1 cellular context compared by ENCODE assay signal in genomic region chr1:94925561-94926364, GRCh38.
TF ChIP-seq lines count a peak whose summit lies in the region.

No MANE protein-coding gene starts in this region.

TF ChIP-seq in HEK293, 187 proteins besides CTCF, POLR2A, EP300 and RAD21 (continued from another document and continues in another):
- TF ChIP-seq KLF10 (tag by site-specific recombination; IDR thresholded peaks at IDR 0.05) (no peak; the same call in 1 of the 2 replicates), ZNF133 (tag by site-specific recombination; IDR thresholded peaks at IDR 0.05) (no peak), ZNF292 (tag by site-specific recombination; IDR thresholded peaks at IDR 0.05; ENCODE audit: borderline replicate concordance, low read depth) (no peak), ZNF16 (tag by site-specific recombination; IDR thresholded peaks at IDR 0.05; ENCODE audit: low read depth) (no peak), HOXD13 (CRISPR knock-in tag; IDR thresholded peaks at IDR 0.05; ENCODE audit: borderline replicate concordance) (no peak), ZNF624 (tag by site-specific recombination; IDR thresholded peaks at IDR 0.05) (no peak), ZBTB26 (tag by site-specific recombination; optimal IDR thresholded peaks at IDR 0.05) (no peak), ZNF747 (tag by site-specific recombination; IDR thresholded peaks at IDR 0.05) (no peak), ZNF148 (tag by site-specific recombination; IDR thresholded peaks at IDR 0.05; ENCODE audit: borderline replicate concordance) (no peak), ZNF350 (tag by site-specific recombination; IDR thresholded peaks at IDR 0.05) (no peak), HIC1 (tag by site-specific recombination; IDR thresholded peaks at IDR 0.05) (0 out of 2 replicates have a peak, but pooled peaks have one; percentile 70), ZNF510 (tag by site-specific recombination; IDR thresholded peaks at IDR 0.05; ENCODE audit: insufficient replicate concordance) (no peak), ZNF24 (tag by site-specific recombination; IDR thresholded peaks at IDR 0.05) (peak; percentile 42; the same call in 1 of the 2 replicates), ZBTB17 (tag by site-specific recombination; IDR thresholded peaks at IDR 0.05) (peak; percentile 77), AEBP2 (tag by site-specific recombination; IDR thresholded peaks at IDR 0.05; ENCODE audit: borderline replicate concordance) (no peak), ZNF18 (tag by site-specific recombination; IDR thresholded peaks at IDR 0.05) (peak; percentile 77), ZNF311 (tag by site-specific recombination; IDR thresholded peaks at IDR 0.05; ENCODE audit: borderline replicate concordance) (no peak), ZNF843 (tag by site-specific recombination; IDR thresholded peaks at IDR 0.05) (no peak), ZNF146 (tag by site-specific recombination; IDR thresholded peaks at IDR 0.05) (no peak), ZNF341 (tag by site-specific recombination; IDR thresholded peaks at IDR 0.05; ENCODE audit: low read depth) (peak; percentile 93), REPIN1 (tag by site-specific recombination; IDR thresholded peaks at IDR 0.05; ENCODE audit: low read depth) (no peak), KLF8 (tag by site-specific recombination; IDR thresholded peaks at IDR 0.05) (0 out of 2 replicates have a peak, but pooled peaks have one; percentile 49), INSM2 (tag by site-specific recombination; IDR thresholded peaks at IDR 0.05) (no peak), ZNF518A (tag by site-specific recombination; conservative IDR thresholded peaks at IDR 0.05; ENCODE audit: low read depth) (no peak), REST (tag by site-specific recombination; IDR thresholded peaks at IDR 0.05) (no peak), PRDM10 (tag by site-specific recombination; IDR thresholded peaks at IDR 0.05) (peak; percentile 83)
